Comparison of ENCODE assay signal across 8 cellular contexts in the genomic region with DNA sequence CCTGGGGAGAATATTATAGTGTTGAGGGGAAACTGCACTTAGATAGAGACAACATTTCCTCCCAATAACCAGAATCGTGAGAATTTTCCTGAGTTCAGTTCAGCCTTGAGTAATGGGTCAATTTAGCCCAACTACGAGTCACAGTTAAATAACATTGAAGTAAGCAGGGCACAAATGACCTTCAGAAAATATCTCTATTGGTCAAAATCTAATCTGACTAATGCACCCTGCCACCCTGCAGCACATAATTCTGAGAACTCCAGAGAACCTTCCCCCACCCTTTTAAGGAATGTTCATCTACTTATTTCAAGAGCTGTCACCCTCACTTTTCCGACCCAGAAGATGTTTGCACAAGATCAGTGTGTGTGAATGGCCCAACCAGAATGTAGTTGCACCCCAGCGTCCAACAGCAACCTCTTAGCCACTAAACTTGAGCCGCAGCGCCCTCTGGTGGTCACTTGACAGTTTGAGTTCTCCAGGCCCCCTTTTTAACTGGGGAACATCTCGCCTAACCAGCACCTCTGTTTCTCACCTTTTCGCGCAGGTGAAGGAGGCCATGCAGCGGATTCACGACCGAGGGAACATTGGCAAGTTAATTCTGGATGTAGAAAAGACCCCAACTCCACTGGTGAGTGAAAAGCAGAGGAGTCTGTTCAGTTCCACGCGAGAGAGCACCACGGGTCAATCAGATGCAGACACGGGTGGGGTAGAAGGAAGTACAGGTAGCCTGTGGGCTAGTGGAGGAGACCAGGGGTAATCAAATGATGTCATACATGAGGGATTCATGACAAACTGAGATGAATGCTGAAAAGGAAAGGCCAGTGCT.
DNase-seq lines count a peak whose midpoint lies in the region; ATAC-seq and TF ChIP-seq lines count a peak whose summit lies in the region.

No MANE protein-coding gene starts in this region.

- TF ChIP-seq CTCF in epithelial cell of esophagus (IDR thresholded peaks at IDR 0.05; ENCODE audit: insufficient read depth, low read depth, low read length, missing control alignments) = peak; percentile 73

- no peak overlapping the region for H3K4me3 ChIP-seq in epithelial cell of esophagus (ENCODE audit: low read length)

- ATAC-seq in HG03159 (IDR thresholded peaks at IDR 0.05; ENCODE audit: unreplicated experiment) = peak; percentile 81

- DNase-seq in activated gamma-delta T cell treated with Interleukin-2 at 50 U/mL for 16 hours (peak; percentile 66), activated gamma-delta T cell (lab: John Stamatoyannopoulos, UW) (no peak), NCI-H774 (lab: John Stamatoyannopoulos, UW) (peak; percentile 48), epithelial cell of esophagus (ENCODE audit: low read depth) (peak; percentile 68), middle frontal gyrus (ENCODE audit: extremely low spot score, low spot score) (peak; percentile 67)
- peak; percentile 89 for DNase-seq in activated CD8-positive, alpha-beta memory T cell treated with anti-CD3 and anti-CD28 coated beads for 24 hours
- peak; percentile 62 for DNase-seq in stimulated activated CD8-positive, alpha-beta memory T cell treated with anti-CD3 and anti-CD28 coated beads, Interleukin-4, amount 100 ng/mL, for 24 hours (ENCODE audit: low read depth)
